18 cellular contexts compared by ENCODE assay signal in the genomic region with DNA sequence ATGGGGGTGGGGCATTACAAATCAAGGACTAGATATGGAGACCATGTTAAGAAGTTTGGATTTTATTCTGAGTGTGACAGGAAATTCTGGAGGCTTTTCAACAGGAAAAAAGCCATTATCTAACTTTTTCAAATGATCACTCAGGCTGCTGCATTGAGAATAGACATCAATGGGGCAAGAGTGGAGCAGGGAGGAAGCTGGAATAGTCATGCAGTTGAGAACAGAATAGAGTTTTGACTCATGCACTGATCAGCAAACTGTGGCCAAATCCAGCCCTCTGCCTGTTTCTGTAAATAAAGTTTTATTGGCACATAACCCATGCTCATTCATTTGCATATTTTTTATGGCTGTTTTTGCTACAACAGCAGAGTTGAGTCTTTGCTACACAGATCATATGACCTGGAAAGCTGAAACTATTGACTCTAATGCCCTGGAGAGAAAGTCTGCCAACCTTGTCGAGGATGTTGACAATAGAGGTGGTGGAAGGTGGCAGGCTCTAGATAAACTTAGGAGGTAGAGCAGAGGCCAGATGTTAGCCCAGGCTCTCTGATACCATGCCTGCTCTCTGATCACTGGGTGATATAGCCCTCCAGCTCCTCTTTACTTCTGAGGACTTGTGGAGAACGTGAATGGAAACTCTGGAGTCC.
DNase-seq lines count a peak whose midpoint lies in the region; ATAC-seq and TF ChIP-seq lines count a peak whose summit lies in the region.
"Had no signal": no experiment of that assay in that cellular context is flagged by ENCODE, and none has a peak within 500 bp of the region (broad histone marks: within the 10 kb centered on the region; RNA-seq: fewer than 3 reads in every experiment).

No MANE protein-coding gene starts in this region.

- H3K27me3 ChIP-seq in Karpas-422 (ENCODE audit: low read length), result no peaks in the 10 kb centered on the region
- no peaks in the 10 kb centered on the region for H3K27me3 ChIP-seq in left lung
- peaks cover 3% of the 10 kb centered on the region for H3K27me3 ChIP-seq in left ventricle myocardium inferior (ENCODE audit: low read depth)
- H3K27me3 ChIP-seq: MG63, Peyer's patch had no signal

- no peaks in the 10 kb centered on the region for H3K9me2 ChIP-seq in Karpas-422 (replicated peaks; ENCODE audit: insufficient read depth, low read length)

- DNase-seq in Karpas-422, result peak; percentile 54
- DNase-seq in NCI-H2029 treated with DMSO at 0.1 percent for 48 hours (lab: John Stamatoyannopoulos, UW), result peak; percentile 84
- peak; percentile 17 for DNase-seq in NCI-H774 (lab: John Stamatoyannopoulos, UW)
- no peak for DNase-seq in left lung
- DNase-seq in left ventricle myocardium inferior, result no peak
- DNase-seq in NCI-H1436 treated with DMSO at 0.1 percent for 48 hours (lab: John Stamatoyannopoulos, UW), result no peak
- no peak for DNase-seq in kidney tubule cell (ENCODE audit: low spot score)
- DNase-seq: C1 segment of cervical spinal cord, DND-41, H9, MG63, NCI-H1092, NCI-H226, Peyer's patch, SW 1271, T-helper 2 cell had no signal

- H3K4me3 ChIP-seq in Karpas-422 (ENCODE audit: low read length), result no peak overlapping the region
- no peak overlapping the region for H3K4me3 ChIP-seq in left lung
- H3K4me3 ChIP-seq in left ventricle myocardium inferior, result no peak overlapping the region
- H3K4me3 ChIP-seq: MG63, Peyer's patch had no signal

- TF ChIP-seq CTCF in left lung (IDR thresholded peaks at IDR 0.05) (no peak), left ventricle myocardium inferior (IDR thresholded peaks at IDR 0.05; ENCODE audit: borderline replicate concordance) (no peak)

- H3K36me3 ChIP-seq in Karpas-422 (ENCODE audit: insufficient read depth, low read length) (no peaks in the 10 kb centered on the region), left lung (no peaks in the 10 kb centered on the region), left ventricle myocardium inferior (no peaks in the 10 kb centered on the region)
- H3K36me3 ChIP-seq: MG63, Peyer's patch had no signal

- no peak overlapping the region for H3K4me2 ChIP-seq in Karpas-422 (ENCODE audit: low read depth, low read length, poor library complexity, severe bottlenecking)

- H2AFZ ChIP-seq in Karpas-422 (ENCODE audit: low read length), result no peak overlapping the region

- H3K9me3 ChIP-seq in Karpas-422 (ENCODE audit: low read length), result no peaks in the 10 kb centered on the region
- H3K9me3 ChIP-seq in left lung, result peaks cover 0 to 2% of the 10 kb centered on the region in 2 donors
- H3K9me3 ChIP-seq in left ventricle myocardium inferior (replicated peaks), result peaks cover 19% of the 10 kb centered on the region
- H3K9me3 ChIP-seq: MG63, Peyer's patch had no signal

- peak; percentile 37 for ATAC-seq in left lung
- ATAC-seq in HG03442 (IDR thresholded peaks at IDR 0.05; ENCODE audit: unreplicated experiment), result no peak
- ATAC-seq: Right ventricle myocardium inferior had no signal

- H3K79me2 ChIP-seq in Karpas-422 (ENCODE audit: low read length), result no peaks in the 10 kb centered on the region

- intact Hi-C loops in left lung (cut with DNase I), result no loop called here
- intact Hi-C loops in left ventricle myocardium inferior (cut with micrococcal nuclease), result no loop called here

- H3K27ac ChIP-seq in Karpas-422 (ENCODE audit: low read length) (peak overlapping the region; percentile 36; the same call in 1 of the 2 replicates), left lung (no peak overlapping the region), left ventricle myocardium inferior (replicated peaks) (no peak overlapping the region)
- H3K27ac ChIP-seq: Peyer's patch had no signal

- no peak overlapping the region for H3K9ac ChIP-seq in Karpas-422 (ENCODE audit: low read length)

- no peaks in the 10 kb centered on the region for H4K20me1 ChIP-seq in Karpas-422 (ENCODE audit: insufficient read depth, low read depth, low read length)

- H3K4me1 ChIP-seq in Karpas-422 (ENCODE audit: low read length), result peaks cover 50% of the 10 kb centered on the region
- H3K4me1 ChIP-seq in left lung, result no peaks in the 10 kb centered on the region
- no peaks in the 10 kb centered on the region for H3K4me1 ChIP-seq in left ventricle myocardium inferior
- H3K4me1 ChIP-seq: Peyer's patch had no signal

Comparison
In these comparisons a context has a peak if more than half of its experiments do, and no peak if none do; other contexts are left out.
1. DNase-seq: peak in Karpas-422 (single experiment), NCI-H2029 treated with DMSO at 0.1 percent for 48 hours (single experiment) and NCI-H774 (single experiment); none in left lung (0 of 2), left ventricle myocardium inferior (single experiment), NCI-H1436 treated with DMSO at 0.1 percent for 48 hours (single experiment) and kidney tubule cell (single experiment).